ENCODE assay signal across 8 cellular contexts in the genomic region with DNA sequence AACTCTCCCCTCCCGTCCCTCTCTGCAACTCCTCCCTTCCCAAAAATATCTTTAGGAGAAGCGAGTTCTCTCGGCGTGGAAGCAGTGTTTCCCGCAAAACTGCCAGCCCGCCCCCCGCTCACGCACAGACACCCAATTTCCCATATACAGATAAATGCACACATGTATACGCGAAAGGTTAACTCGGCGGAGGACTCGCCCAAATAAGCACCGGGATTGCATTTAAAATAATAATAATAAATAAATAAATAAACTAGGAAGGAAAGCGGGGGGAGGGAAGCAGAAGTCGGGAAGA.
DNase-seq lines count a peak whose midpoint lies in the region; ATAC-seq lines count a peak whose summit lies in the region.

No MANE protein-coding gene starts in this region.

- H3K36me3 Mint-ChIP-seq in activated naive CD4-positive, alpha-beta T cell treated with anti-CD3 and anti-CD28 coated beads, Interleukin-2, amount 50 U/mL, for 72 hours = peaks cover 0 to 5% of the 10 kb centered on the region in 2 donors
- peaks cover 12 to 15% of the 10 kb centered on the region in 2 donors for H3K36me3 Mint-ChIP-seq in stimulated activated naive B cell treated with anti-CD40 and anti-IgM and Interleukin-4, amounts not matched to agents 10 μg/mL and 1 μg/mL and 100 μg/mL, for 72 hours

- DNase-seq in NCI-H146 (lab: John Stamatoyannopoulos, UW) (peak; percentile 37), NCI-H146 treated with DMSO at 0.1 percent for 48 hours (lab: John Stamatoyannopoulos, UW; ENCODE audit: unreplicated experiment) (no peak), NCI-H1105 treated with DMSO at 0.1 percent for 48 hours (lab: John Stamatoyannopoulos, UW) (no peak), NCI-H2107 treated with DMSO at 0.1 percent for 48 hours (lab: John Stamatoyannopoulos, UW; ENCODE audit: unreplicated experiment) (no peak), NCI-H2227 (lab: John Stamatoyannopoulos, UW; ENCODE audit: unreplicated experiment) (no peak)
- no peak for DNase-seq in activated naive CD4-positive, alpha-beta T cell treated with anti-CD3 and anti-CD28 coated beads, Interleukin-2, amount 50 U/mL, for 72 hours (ENCODE audit: low spot score in 2 of 2)
- DNase-seq in stimulated activated naive B cell treated with anti-CD40 and anti-IgM and Interleukin-4, amounts not matched to agents 10 μg/mL and 1 μg/mL and 100 μg/mL, for 72 hours = no peak

- H3K4me3 ChIP-seq in iPS-18c (ENCODE audit: insufficient read depth, low read depth, low read length) = peak overlapping the region; percentile 65

- no peak for ATAC-seq in activated naive CD4-positive, alpha-beta T cell treated with anti-CD3 and anti-CD28 coated beads, Interleukin-2, amount 50 U/mL, for 72 hours
- ATAC-seq in stimulated activated naive B cell treated with anti-CD40 and anti-IgM and Interleukin-4, amounts not matched to agents 10 μg/mL and 1 μg/mL and 100 μg/mL, for 72 hours (replicated peaks) = peak in 1 of 2 donors; percentile 10

- H3K4me1 Mint-ChIP-seq in stimulated activated naive B cell treated with anti-CD40 and anti-IgM and Interleukin-4, amounts not matched to agents 10 μg/mL and 1 μg/mL and 100 μg/mL, for 72 hours = peaks cover 13 to 26% of the 10 kb centered on the region in 2 donors

- peak overlapping the region; percentile 86 to 87 for H3K4me3 Mint-ChIP-seq in stimulated activated naive B cell treated with anti-CD40 and anti-IgM and Interleukin-4, amounts not matched to agents 10 μg/mL and 1 μg/mL and 100 μg/mL, for 72 hours

- no peaks in the 10 kb centered on the region for H3K9me3 ChIP-seq in iPS-18c (ENCODE audit: control insufficient read depth, insufficient read depth, low read length)

- no peaks in the 10 kb centered on the region for H3K9me3 Mint-ChIP-seq in activated naive CD4-positive, alpha-beta T cell treated with anti-CD3 and anti-CD28 coated beads, Interleukin-2, amount 50 U/mL, for 72 hours
- H3K9me3 Mint-ChIP-seq in stimulated activated naive B cell treated with anti-CD40 and anti-IgM and Interleukin-4, amounts not matched to agents 10 μg/mL and 1 μg/mL and 100 μg/mL, for 72 hours = no peaks in the 10 kb centered on the region

- peak overlapping the region; percentile 75 to 96 for H3K27ac Mint-ChIP-seq in activated naive CD4-positive, alpha-beta T cell treated with anti-CD3 and anti-CD28 coated beads, Interleukin-2, amount 50 U/mL, for 72 hours
- peak overlapping the region; percentile 86 for H3K27ac Mint-ChIP-seq in stimulated activated naive B cell treated with anti-CD40 and anti-IgM and Interleukin-4, amounts not matched to agents 10 μg/mL and 1 μg/mL and 100 μg/mL, for 72 hours

- no peaks in the 10 kb centered on the region for H3K27me3 Mint-ChIP-seq in stimulated activated naive B cell treated with anti-CD40 and anti-IgM and Interleukin-4, amounts not matched to agents 10 μg/mL and 1 μg/mL and 100 μg/mL, for 72 hours
